Comparison of ENCODE assay signal across 21 cellular contexts in the genomic region with DNA sequence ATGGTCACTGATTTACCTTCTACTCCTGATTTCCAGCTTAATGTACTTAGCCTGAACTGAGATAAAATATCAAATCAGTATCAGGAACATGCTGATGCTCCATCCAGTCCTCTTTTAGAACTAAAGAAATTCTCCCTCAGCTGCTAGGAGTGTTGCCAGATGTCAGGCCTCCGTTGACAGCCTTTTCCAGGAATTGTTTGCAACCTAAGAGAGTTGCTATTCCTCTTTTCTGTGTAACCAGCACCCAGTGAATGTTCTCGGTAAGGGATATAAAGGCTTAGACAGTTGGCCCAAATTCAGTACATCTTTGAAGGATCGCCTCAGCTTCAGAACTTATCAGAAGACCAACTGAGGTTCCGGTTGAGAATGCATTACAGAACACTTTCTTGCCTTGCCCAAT.
"Had no signal": no experiment of that assay in that cellular context is flagged by ENCODE, and none has a peak within 500 bp of the region (broad histone marks: within the 10 kb centered on the region; RNA-seq: fewer than 3 reads in every experiment).

No MANE protein-coding gene starts in this region.

- H3K4me3 ChIP-seq: colonic mucosa, gastrocnemius medialis, left ventricle myocardium inferior, lung, ovary, right lobe of liver, suprapubic skin, tibial artery, upper lobe of right lung, vagina had no signal

- H3K9me3 ChIP-seq: colonic mucosa, gastrocnemius medialis, ovary, right lobe of liver, tibial artery, upper lobe of right lung, vagina had no signal

- H3K9me3 Mint-ChIP-seq: endodermal cell had no signal

- H3K36me3 ChIP-seq: colonic mucosa, gastrocnemius medialis, left ventricle myocardium inferior, ovary, right lobe of liver, suprapubic skin, tibial artery, upper lobe of right lung, vagina had no signal

- H3K4me3 Mint-ChIP-seq: endodermal cell; immature natural killer cell; naive thymus-derived CD4-positive, alpha-beta T cell; stimulated activated effector memory CD8-positive, alpha-beta T cell treated with anti-CD3 and anti-CD28 coated beads, Interleukin-12 subunit alpha, Interleukin-12 subunit beta, amount 100 ng/mL, for 72 hours had no signal

- H3K27me3 ChIP-seq: colonic mucosa, gastrocnemius medialis, ovary, right lobe of liver, suprapubic skin, tibial artery, upper lobe of right lung, vagina had no signal

- H3K4me1 Mint-ChIP-seq: immature natural killer cell; naive thymus-derived CD4-positive, alpha-beta T cell; stimulated activated effector memory CD8-positive, alpha-beta T cell treated with anti-CD3 and anti-CD28 coated beads, Interleukin-12 subunit alpha, Interleukin-12 subunit beta, amount 100 ng/mL, for 72 hours had no signal

- H3K27me3 Mint-ChIP-seq: naive thymus-derived CD4-positive, alpha-beta T cell had no signal

- H3K27ac Mint-ChIP-seq: endodermal cell; immature natural killer cell; naive thymus-derived CD4-positive, alpha-beta T cell; stimulated activated effector memory CD8-positive, alpha-beta T cell treated with anti-CD3 and anti-CD28 coated beads, Interleukin-12 subunit alpha, Interleukin-12 subunit beta, amount 100 ng/mL, for 72 hours had no signal

- ATAC-seq: esophagus mucosa; gastrocnemius medialis; naive thymus-derived CD4-positive, alpha-beta T cell; stimulated activated effector memory CD8-positive, alpha-beta T cell treated with anti-CD3 and anti-CD28 coated beads, Interleukin-12 subunit alpha, Interleukin-12 subunit beta, amount 100 ng/mL, for 72 hours; stimulated activated naive CD8-positive, alpha-beta T cell treated with anti-CD3 and anti-CD28 coated beads, Interleukin-15, Interleukin-2, amounts not matched to agents 100 U/mL and 50 U/mL, for 24 hours; upper lobe of right lung had no signal

- H3K27ac ChIP-seq: colonic mucosa, gastrocnemius medialis, left ventricle myocardium inferior, ovary, right lobe of liver, suprapubic skin, tibial artery, upper lobe of right lung, vagina had no signal

- DNase-seq: colonic mucosa; effector CD4-positive, alpha-beta T cell; endodermal cell; gastrocnemius medialis; immature natural killer cell; left ventricle myocardium inferior; mesendoderm; naive thymus-derived CD4-positive, alpha-beta T cell; nucleus accumbens; ovary; right lobe of liver; stimulated activated CD4-positive, alpha-beta T cell treated with anti-CD3 and anti-CD28 coated beads, Interleukin-4, amount 100 ng/mL, for 1 hour; stimulated activated CD8-positive, alpha-beta memory T cell treated with anti-CD3 and anti-CD28 coated beads, Interleukin-4, amount 100 ng/mL, for 48 hours; stimulated activated naive CD8-positive, alpha-beta T cell treated with anti-CD3 and anti-CD28 coated beads, Interleukin-15, Interleukin-2, amounts not matched to agents 100 U/mL and 50 U/mL, for 24 hours; tibial artery; upper lobe of right lung had no signal

- H3K36me3 Mint-ChIP-seq: naive thymus-derived CD4-positive, alpha-beta T cell; stimulated activated effector memory CD8-positive, alpha-beta T cell treated with anti-CD3 and anti-CD28 coated beads, Interleukin-12 subunit alpha, Interleukin-12 subunit beta, amount 100 ng/mL, for 72 hours had no signal

- H3K4me1 ChIP-seq: colonic mucosa, gastrocnemius medialis, right lobe of liver, suprapubic skin, tibial artery, upper lobe of right lung, vagina had no signal
